In the genomic region with DNA sequence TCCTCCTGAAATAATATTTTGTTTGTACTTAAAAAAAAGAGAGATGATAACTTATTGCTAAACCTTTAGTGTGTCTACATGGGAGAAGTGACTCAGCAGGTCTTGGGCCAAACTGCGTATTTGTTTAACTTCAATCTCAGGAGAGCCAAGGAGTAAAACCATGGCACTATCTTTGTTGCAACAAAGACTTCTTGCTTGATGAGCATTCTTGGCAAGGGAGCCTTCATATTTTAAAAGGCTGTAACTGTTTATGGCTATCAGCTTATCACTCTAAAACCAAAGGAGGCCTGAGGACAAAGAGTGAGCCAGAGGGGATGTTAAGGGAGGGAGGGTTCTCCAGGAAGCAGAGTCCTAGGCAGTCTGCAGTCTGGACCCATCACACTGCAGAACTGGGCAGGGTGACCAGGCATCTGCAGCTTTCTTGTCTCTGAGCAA, we compare ENCODE assay signal across 11 cellular contexts.
DNase-seq lines count a peak whose midpoint lies in the region; ATAC-seq and TF ChIP-seq lines count a peak whose summit lies in the region.
"Had no signal": no experiment of that assay in that cellular context is flagged by ENCODE, and none has a peak within 500 bp of the region (broad histone marks: within the 10 kb centered on the region; RNA-seq: fewer than 3 reads in every experiment).

No MANE protein-coding gene starts in this region.

- H3K4me3 Mint-ChIP-seq in T-cell (no peak overlapping the region), T-helper 17 cell (no peak overlapping the region)
- H3K4me3 Mint-ChIP-seq: activated CD4-positive, alpha-beta T cell treated with anti-CD3 and anti-CD28 coated beads, Interleukin-2, amount 10 ng/mL, durations not matched to agents 7 days and 5 days had no signal

- H4K20me1 ChIP-seq in osteoblast (ENCODE audit: insufficient read depth, low read length): no peaks in the 10 kb centered on the region

- no peaks in the 10 kb centered on the region for H3K9me3 Mint-ChIP-seq in T-cell
- H3K9me3 Mint-ChIP-seq: activated CD4-positive, alpha-beta T cell treated with anti-CD3 and anti-CD28 coated beads, Interleukin-2, amount 10 ng/mL, durations not matched to agents 7 days and 5 days had no signal

- TF ChIP-seq CTCF in C4-2B (conservative IDR thresholded peaks at IDR 0.05) (no peak), osteoblast (IDR thresholded peaks at IDR 0.05; ENCODE audit: extremely low read depth, low read depth, low read length) (no peak)

- H3K79me2 ChIP-seq in osteoblast (ENCODE audit: insufficient read depth, low read length): no peaks in the 10 kb centered on the region

- DNase-seq in OCI-M1 (lab: John Stamatoyannopoulos, UW) (peak; percentile 4), epithelial cell of prostate (ENCODE audit: low read depth, low spot score) (no peak), osteoblast (ENCODE audit: insufficient read length, low spot score, missing footprints) (no peak), T-cell (no peak), T-helper 17 cell (no peak)
- DNase-seq: activated CD4-positive, alpha-beta T cell treated with anti-CD3 and anti-CD28 coated beads, Interleukin-2, amount 10 ng/mL, durations not matched to agents 7 days and 5 days; GF-D8; posterior cingulate gyrus had no signal

- H3K27ac Mint-ChIP-seq in T-cell: no peak overlapping the region
- H3K27ac Mint-ChIP-seq in T-helper 17 cell: no peak overlapping the region
- H3K27ac Mint-ChIP-seq: activated CD4-positive, alpha-beta T cell treated with anti-CD3 and anti-CD28 coated beads, Interleukin-2, amount 10 ng/mL, durations not matched to agents 7 days and 5 days had no signal

- CTCF ChIA-PET in T-cell (lab: Charles Lee): no interaction called here

- POLR2A ChIA-PET in T-cell (lab: Charles Lee): no interaction called here

- H3K36me3 ChIP-seq in osteoblast (ENCODE audit: insufficient read depth, low read length): no peaks in the 10 kb centered on the region

- H2AFZ ChIP-seq in osteoblast (ENCODE audit: low read length): no peak overlapping the region

- ATAC-seq in GM19397 (IDR thresholded peaks at IDR 0.05; ENCODE audit: unreplicated experiment): no peak
- no peak for ATAC-seq in T-cell (replicated peaks in 1 of 4)
- ATAC-seq in T-helper 17 cell: no peak
- no peak for ATAC-seq in GM21576 (IDR thresholded peaks at IDR 0.05; ENCODE audit: unreplicated experiment)

- no peak overlapping the region for H3K4me3 ChIP-seq in osteoblast (ENCODE audit: insufficient read depth, low read length)

- H3K27me3 Mint-ChIP-seq in T-cell (peaks cover 14 to 32% of the 10 kb centered on the region in 2 donors), T-helper 17 cell (peaks cover 53% of the 10 kb centered on the region)

- no peaks in the 10 kb centered on the region for H3K9me3 ChIP-seq in osteoblast (ENCODE audit: low read depth, low read length)
- no peaks in the 10 kb centered on the region for H3K9me3 ChIP-seq in T-helper 17 cell (ENCODE audit: control insufficient read depth, low read length, poor library complexity, severe bottlenecking)

- H3K4me1 ChIP-seq in osteoblast (ENCODE audit: insufficient read depth, low read length): peaks cover 66% of the 10 kb centered on the region

- H3K36me3 Mint-ChIP-seq in T-cell: no peaks in the 10 kb centered on the region
- no peaks in the 10 kb centered on the region for H3K36me3 Mint-ChIP-seq in T-helper 17 cell (ENCODE audit: low read depth)

- peak overlapping the region; percentile 40 for H3K4me2 ChIP-seq in osteoblast (ENCODE audit: insufficient read depth, low read length)

- no peaks in the 10 kb centered on the region for H3K27me3 ChIP-seq in osteoblast (ENCODE audit: insufficient read depth, low read length)

- H3K4me1 Mint-ChIP-seq in T-cell (peaks cover 3 to 5% (median 4%) of the 10 kb centered on the region in 3 donors), T-helper 17 cell (peaks cover 2% of the 10 kb centered on the region)

- peak overlapping the region; percentile 84 for H3K27ac ChIP-seq in C4-2B
- H3K27ac ChIP-seq in epithelial cell of prostate: peak overlapping the region; percentile 70
- H3K27ac ChIP-seq in osteoblast (ENCODE audit: low read depth, low read length): peak overlapping the region; percentile 95
